8 cellular contexts compared by ENCODE assay signal in the genomic region with DNA sequence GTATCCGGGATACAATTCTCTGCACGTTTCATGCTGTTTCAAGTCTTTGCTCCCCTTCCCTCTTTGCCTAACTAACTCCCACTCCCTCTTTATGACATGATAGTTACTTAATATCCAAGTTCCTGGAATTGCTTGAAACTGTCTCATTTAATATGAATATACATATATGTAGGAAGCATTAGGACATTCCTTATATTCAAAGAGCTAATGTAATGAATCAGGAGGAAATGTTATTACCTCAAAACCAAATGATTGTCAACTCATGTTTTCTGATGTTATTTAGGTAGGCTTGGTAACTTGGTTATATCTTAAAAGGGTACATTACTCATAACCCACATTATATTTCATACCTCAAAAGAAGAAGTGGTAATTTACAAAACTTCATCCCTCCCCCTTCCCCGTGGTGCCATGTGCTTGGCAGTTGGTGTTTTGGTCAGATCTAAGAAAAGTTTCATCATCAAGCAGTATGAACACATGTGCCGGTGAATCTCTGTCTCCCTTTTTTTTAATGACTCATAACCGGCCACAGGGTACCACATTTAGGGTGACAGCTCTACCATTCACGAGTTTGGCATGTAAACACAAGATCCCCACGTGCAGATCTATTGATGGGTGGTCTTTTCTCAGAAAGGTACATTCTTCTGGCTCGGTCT. TPM values are rescaled to one million over a fixed set of nuclear protein-coding genes. Genes with fewer than 3 reads are reported as not detected.
A peak's percentile ranks its signal among the peaks of the same experiment; 100 is the strongest.
DNase-seq lines count a peak whose midpoint lies in the region; ATAC-seq, FAIRE-seq and TF ChIP-seq lines count a peak whose summit lies in the region.

No MANE protein-coding gene starts in this region.

- H3K9me3 Mint-ChIP-seq in activated CD4-positive, alpha-beta T cell treated with anti-CD3 and anti-CD28 coated beads for 36 hours (ENCODE audit: low read depth) = no peaks in the 10 kb centered on the region

- CTCF ChIA-PET in activated CD4-positive, alpha-beta T cell treated with anti-CD3 and anti-CD28 coated beads for 36 hours (lab: Charles Lee) = interaction anchor here (0.6 to 1.0 kb wide), 3 partner anchors 9 to 852 kb away, joined by 3 to 4 read pairs (median 3); no protein-coding TSS in a partner anchor

- H3K27ac Mint-ChIP-seq in activated CD4-positive, alpha-beta T cell treated with anti-CD3 and anti-CD28 coated beads for 36 hours = peak overlapping the region; percentile 79

- POLR2A ChIA-PET in activated CD4-positive, alpha-beta T cell treated with anti-CD3 and anti-CD28 coated beads for 36 hours (lab: Charles Lee) = interaction anchor here (0.5 to 0.7 kb wide), 3 partner anchors 87 to 193 kb away, joined by 3 to 13 read pairs (median 4); no protein-coding TSS in a partner anchor

- H3K4me1 Mint-ChIP-seq in activated CD4-positive, alpha-beta T cell treated with anti-CD3 and anti-CD28 coated beads for 36 hours = peaks cover 18% of the 10 kb centered on the region

- TF ChIP-seq CTCF in foreskin fibroblast (IDR thresholded peaks at IDR 0.05; ENCODE audit: low read depth, low read length) = no peak

- no peak overlapping the region for H3K4me3 ChIP-seq in foreskin fibroblast (ENCODE audit: low read depth in 1 of 2, low read length in 2 of 2)

- ATAC-seq in GM19468 (IDR thresholded peaks at IDR 0.05; ENCODE audit: extremely low read depth, unreplicated experiment) (peak; percentile 79), HG03571 (IDR thresholded peaks at IDR 0.05; ENCODE audit: unreplicated experiment) (peak; percentile 75)
- ATAC-seq in activated CD4-positive, alpha-beta T cell treated with anti-CD3 and anti-CD28 coated beads for 36 hours = peak; percentile 97

- H3K27me3 Mint-ChIP-seq in activated CD4-positive, alpha-beta T cell treated with anti-CD3 and anti-CD28 coated beads for 36 hours = peaks cover 2% of the 10 kb centered on the region

- H3K36me3 Mint-ChIP-seq in activated CD4-positive, alpha-beta T cell treated with anti-CD3 and anti-CD28 coated beads for 36 hours (ENCODE audit: low read depth) = peaks cover 3% of the 10 kb centered on the region

- DNase-seq in CD1c-positive myeloid dendritic cell (ENCODE audit: extremely low spot score) = peak; percentile 94
- DNase-seq in activated CD4-positive, alpha-beta T cell treated with anti-CD3 and anti-CD28 coated beads for 36 hours = peak; percentile 81
- peak; percentile 89 to 95 for DNase-seq in foreskin fibroblast
- DNase-seq in urothelium cell line (ENCODE audit: low spot score) = peak; percentile 37
- no peak for DNase-seq in posterior vena cava (ENCODE audit: low spot score)
- DNase-seq in NCI-H748 (lab: John Stamatoyannopoulos, UW; ENCODE audit: unreplicated experiment) = no peak

- FAIRE-seq in urothelium cell line (lab: Jason Lieb, UNC) = no peak

- peak overlapping the region; percentile 54 for H3K4me3 Mint-ChIP-seq in activated CD4-positive, alpha-beta T cell treated with anti-CD3 and anti-CD28 coated beads for 36 hours

- intact Hi-C loops in activated CD4-positive, alpha-beta T cell treated with anti-CD3 and anti-CD28 coated beads for 36 hours (cut with DNase I, micrococcal nuclease) = loop anchor here (1.0 to 5.0 kb wide), 6 partner anchors 74 to 241 kb away; partner anchors contain the start of genes DENR (in 1 of the 2) and KNTC1 (in 1 of the 2)
- intact Hi-C loops in posterior vena cava (cut with DNase I) = no loop called here

RNA-seq across cellular contexts. Expression of gene HCAR2, which starts 56.5 kb away (rescaled TPM):
- not detected for total RNA-seq in activated CD4-positive, alpha-beta T cell treated with anti-CD3 and anti-CD28 coated beads for 36 hours
- under 1 TPM in 1 of 2 donors, not detected in 1; 0.24 TPM for total RNA-seq in posterior vena cava

Comparison
In these comparisons a context has a peak if more than half of its experiments do, and no peak if none do; other contexts are left out.
1. DNase-seq: peak in CD1c-positive myeloid dendritic cell (single experiment), activated CD4-positive, alpha-beta T cell treated with anti-CD3 and anti-CD28 coated beads for 36 hours (single experiment), foreskin fibroblast (2 of 2) and urothelium cell line (single experiment); none in posterior vena cava (single experiment) and NCI-H748 (single experiment).
2. intact Hi-C loops: an anchor here in activated CD4-positive, alpha-beta T cell treated with anti-CD3 and anti-CD28 coated beads for 36 hours (1.0 to 5.0 kb wide); none called in posterior vena cava.
3. Peak in every context shown above with its lines, with median percentiles within 50 percentile points of each other: ATAC-seq.